Comparison of ENCODE assay signal across 21 cellular contexts in the genomic region with DNA sequence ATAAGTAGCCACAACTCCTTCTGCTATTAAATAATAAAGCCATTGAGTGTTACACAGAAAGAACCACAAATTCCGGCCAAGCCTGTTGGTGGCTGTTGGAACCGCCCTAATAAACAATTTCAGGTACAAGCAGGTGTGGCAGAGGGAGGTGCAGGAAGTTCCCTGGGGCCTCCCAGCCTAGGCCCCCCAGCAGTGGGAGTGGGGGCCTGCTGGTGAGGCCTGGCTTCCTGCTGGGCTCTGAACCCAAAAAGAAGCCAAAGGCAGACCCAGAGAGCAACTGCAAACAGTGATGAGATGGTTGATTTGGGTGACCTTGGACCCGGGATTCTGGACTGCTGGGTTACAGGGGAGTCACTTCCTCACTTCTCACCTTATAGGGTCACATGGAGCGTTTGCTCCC. TPM values are rescaled to one million over a fixed set of nuclear protein-coding genes. Genes with fewer than 3 reads are reported as not detected.
A peak's percentile ranks its signal among the peaks of the same experiment; 100 is the strongest.
DNase-seq lines count a peak whose midpoint lies in the region; ATAC-seq and TF ChIP-seq lines count a peak whose summit lies in the region.
"Had no signal": no experiment of that assay in that cellular context is flagged by ENCODE, and none has a peak within 500 bp of the region (broad histone marks: within the 10 kb centered on the region; RNA-seq: fewer than 3 reads in every experiment).

No MANE protein-coding gene starts in this region.

- ATAC-seq in GM21423 (IDR thresholded peaks at IDR 0.05; ENCODE audit: unreplicated experiment) (no peak), GM18907 (IDR thresholded peaks at IDR 0.05; ENCODE audit: unreplicated experiment) (no peak)
- ATAC-seq: left ventricle myocardium superior, SK-N-SH treated with all-trans-retinoic acid at 6 μM for 48 hours had no signal

- peak overlapping the region; percentile 65 for H3K27ac ChIP-seq in muscle layer of duodenum (ENCODE audit: low read length)
- H3K27ac ChIP-seq in urinary bladder (ENCODE audit: low read depth): peak overlapping the region; percentile 67
- H3K27ac ChIP-seq: dorsolateral prefrontal cortex, KMS-11, neural progenitor cell, WERI-Rb-1 had no signal

- WGBS in urinary bladder: 75% methylated on average over 4 of the region's 4 CpGs

- H3K4me1 ChIP-seq in muscle layer of duodenum (ENCODE audit: control insufficient read depth in 1 of 2, insufficient read depth in 2 of 2, low read length in 2 of 2) (no peaks in the 10 kb centered on the region), urinary bladder (ENCODE audit: insufficient read depth) (no peaks in the 10 kb centered on the region)
- H3K4me1 ChIP-seq: neural progenitor cell had no signal

- no peaks in the 10 kb centered on the region for H3K27me3 ChIP-seq in muscle layer of duodenum (ENCODE audit: low read depth, low read length)
- H3K27me3 ChIP-seq: dorsolateral prefrontal cortex, neural progenitor cell had no signal

- H3K4me3 ChIP-seq in epithelial cell of esophagus (ENCODE audit: low read length) (no peak overlapping the region), muscle layer of duodenum (ENCODE audit: low read depth in 1 of 2, low read length in 2 of 2) (no peak overlapping the region), urinary bladder (ENCODE audit: low read depth, low read length) (no peak overlapping the region)
- H3K4me3 ChIP-seq: dorsolateral prefrontal cortex, neural progenitor cell had no signal

- no peaks in the 10 kb centered on the region for H3K36me3 ChIP-seq in muscle layer of duodenum (ENCODE audit: control insufficient read depth in 1 of 2, insufficient read depth in 2 of 2, low read length in 2 of 2)
- H3K36me3 ChIP-seq in urinary bladder (ENCODE audit: insufficient read depth): no peaks in the 10 kb centered on the region
- H3K36me3 ChIP-seq: neural progenitor cell, WERI-Rb-1 had no signal

- TF ChIP-seq CTCF in epithelial cell of esophagus (IDR thresholded peaks at IDR 0.05; ENCODE audit: insufficient read depth, low read depth, low read length, missing control alignments): peak; percentile 43

- H3K9me3 ChIP-seq in muscle layer of duodenum (ENCODE audit: control insufficient read depth in 1 of 2, low read length in 2 of 2): no peaks in the 10 kb centered on the region

- peak; percentile 41 for DNase-seq in activated effector memory CD4-positive, alpha-beta T cell treated with anti-CD3 and anti-CD28 coated beads, Interleukin-2, amount 50 U/mL, for 16 hours
- no peak for DNase-seq in activated effector memory CD4-positive, alpha-beta T cell treated with Interleukin-2 at 50 U/mL for 16 hours
- DNase-seq in epithelial cell of esophagus (ENCODE audit: low read depth) (peak; percentile 68), cerebellar nuclear complex (lab: John Stamatoyannopoulos, UW) (no peak)
- DNase-seq: activated CD4-positive, alpha-beta T cell treated with anti-CD3 and anti-CD28 coated beads, Interleukin-2, amount 10 ng/mL, durations not matched to agents 7 days and 5 days; activated naive CD8-positive, alpha-beta T cell treated with anti-CD3 and anti-CD28 coated beads for 36 hours; foreskin melanocyte; GDM1; hippocampal formation; left ventricle myocardium superior; NCI-H2171; NCI-H524; WERI-Rb-1 had no signal

RNA-seq across cellular contexts. Expression of a gene that starts 21.0 kb away (rescaled TPM):
- total RNA-seq in urinary bladder: 12.4 TPM
- polyA plus RNA-seq in urinary bladder: 6.8 TPM

Comparison
In these comparisons a context has a peak if more than half of its experiments do, and no peak if none do; other contexts are left out.
1. DNase-seq: peak in activated effector memory CD4-positive, alpha-beta T cell treated with anti-CD3 and anti-CD28 coated beads, Interleukin-2, amount 50 U/mL, for 16 hours (single experiment) and epithelial cell of esophagus (single experiment); none in activated effector memory CD4-positive, alpha-beta T cell treated with Interleukin-2 at 50 U/mL for 16 hours (single experiment) and cerebellar nuclear complex (0 of 2).